Comparison of ENCODE assay signal across 25 cellular contexts in genomic region chr14:98433436-98433835, GRCh38.
"Had no signal": no experiment of that assay in that cellular context is flagged by ENCODE, and none has a peak within 500 bp of the region (broad histone marks: within the 10 kb centered on the region; RNA-seq: fewer than 3 reads in every experiment).

No MANE protein-coding gene starts in this region.

- H3K36me3 Mint-ChIP-seq: neural progenitor cell had no signal

- H3K27me3 Mint-ChIP-seq: effector memory CD8-positive, alpha-beta T cell; naive thymus-derived CD8-positive, alpha-beta T cell had no signal

- H2AFZ ChIP-seq: neural progenitor cell had no signal

- H3K9me3 Mint-ChIP-seq: effector memory CD8-positive, alpha-beta T cell had no signal

- H3K4me3 Mint-ChIP-seq: effector memory CD8-positive, alpha-beta T cell; naive thymus-derived CD8-positive, alpha-beta T cell; neural progenitor cell; T-helper 2 cell treated with Interferon-gamma antibody and Interleukin-4, amounts not matched to agents 5 μg/mL and 100 μg/mL, for 36 hours had no signal

- H3K9ac ChIP-seq: neural progenitor cell had no signal

- H3K27me3 ChIP-seq: colonic mucosa, esophagus muscularis mucosa, left lung, neural progenitor cell, upper lobe of left lung had no signal

- H3K36me3 ChIP-seq: colonic mucosa, esophagus muscularis mucosa, left lung, neural progenitor cell, thoracic aorta, upper lobe of left lung had no signal

- ATAC-seq: effector memory CD8-positive, alpha-beta T cell; left lung; naive thymus-derived CD8-positive, alpha-beta T cell; sciatic nerve had no signal

- H3K4me2 ChIP-seq: neural progenitor cell had no signal

- H3K27ac Mint-ChIP-seq: neural progenitor cell; T-helper 2 cell treated with Interferon-gamma antibody and Interleukin-4, amounts not matched to agents 5 μg/mL and 100 μg/mL, for 36 hours had no signal

- DNase-seq: activated gamma-delta T cell; activated T-cell treated with anti-CD3 and anti-CD28 coated beads, Interleukin-2, amount 50 U/mL, for 1 hour; amygdala; colonic mucosa; dorsolateral prefrontal cortex; effector memory CD8-positive, alpha-beta T cell; glutamatergic neuron; hippocampal formation; kidney glomerular epithelial cell; left lung; naive thymus-derived CD8-positive, alpha-beta T cell; posterior cingulate gyrus; small intestine; stimulated activated CD4-positive, alpha-beta T cell treated with anti-CD3 and anti-CD28 coated beads, Interleukin-2, amount 100 ng/mL, for 48 hours; stimulated activated CD8-positive, alpha-beta memory T cell treated with anti-CD3 and anti-CD28 coated beads, Interleukin-4, amount 100 ng/mL, for 48 hours; stimulated activated naive CD4-positive, alpha-beta T cell treated with Interleukin-2 at 50 U/mL for 16 hours; SW 1271; upper lobe of left lung had no signal

- H3K9me3 ChIP-seq: colonic mucosa, thoracic aorta, upper lobe of left lung had no signal

- H3K4me1 ChIP-seq: colonic mucosa, esophagus muscularis mucosa, left lung, neural progenitor cell, upper lobe of left lung had no signal

- H3K4me3 ChIP-seq: colonic mucosa, dorsolateral prefrontal cortex, esophagus muscularis mucosa, left lung, neural progenitor cell, SK-N-MC, thoracic aorta, upper lobe of left lung had no signal

- H3K4me1 Mint-ChIP-seq: neural progenitor cell had no signal

- H3K27ac ChIP-seq: colonic mucosa, dorsolateral prefrontal cortex, esophagus muscularis mucosa, left lung, neural progenitor cell, SK-N-MC, thoracic aorta, upper lobe of left lung, VCaP had no signal
